Comparison of ENCODE assay signal across 25 cellular contexts in the genomic region with DNA sequence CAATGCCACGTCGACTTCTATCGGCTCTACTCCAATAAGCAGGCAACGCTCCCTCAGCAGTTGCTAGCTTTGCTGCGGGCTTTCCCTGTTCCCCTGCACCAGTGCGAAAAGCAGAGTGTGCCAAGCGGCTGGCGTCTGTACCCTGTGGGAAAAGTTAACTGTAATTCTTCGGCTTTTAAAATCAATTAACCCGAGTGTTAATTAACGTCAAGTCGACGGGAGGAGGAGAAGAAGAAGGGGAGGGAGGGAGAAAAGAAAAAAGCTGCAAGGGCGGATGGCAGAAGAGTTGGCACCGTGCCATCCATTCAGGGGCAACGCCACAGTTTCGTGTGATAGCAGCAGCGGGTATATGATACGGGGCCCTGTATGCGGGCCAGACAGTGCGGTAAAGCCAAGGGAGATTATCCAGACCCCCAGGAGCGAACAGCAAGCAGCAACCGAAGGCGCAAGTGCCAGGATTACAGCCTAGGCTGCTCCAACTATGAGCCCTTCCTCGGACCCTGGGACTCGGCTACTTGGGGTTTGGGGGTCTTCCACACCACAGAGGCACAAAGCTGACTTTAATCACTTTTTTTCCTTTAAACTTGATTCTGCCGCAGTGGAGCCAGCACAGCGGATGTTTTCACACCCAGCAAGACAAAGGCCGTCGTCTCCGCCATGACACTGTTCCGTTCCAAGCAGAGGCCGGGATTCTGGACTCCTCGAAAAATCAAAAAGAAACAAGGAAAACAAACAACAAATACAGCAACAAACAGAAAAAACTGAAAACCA.
DNase-seq lines count a peak whose midpoint lies in the region; ATAC-seq and TF ChIP-seq lines count a peak whose summit lies in the region.
"Had no signal": no experiment of that assay in that cellular context is flagged by ENCODE, and none has a peak within 500 bp of the region (broad histone marks: within the 10 kb centered on the region; RNA-seq: fewer than 3 reads in every experiment).

No MANE protein-coding gene starts in this region.

- H2BK15ac ChIP-seq in mesenchymal stem cell (ENCODE audit: low read depth, poor library complexity, severe bottlenecking), result no peak overlapping the region

- 94% methylated on average over 34 of the region's 34 CpGs for WGBS in mesenchymal stem cell

- H3K9ac ChIP-seq in mesenchymal stem cell (ENCODE audit: low read length), result no peak overlapping the region
- H3K9ac ChIP-seq: KMS-11 had no signal

- no peak overlapping the region for H2BK12ac ChIP-seq in mesenchymal stem cell (ENCODE audit: low read length in 2 of 2)

- H2AK5ac ChIP-seq in mesenchymal stem cell (ENCODE audit: low read length, severe bottlenecking), result no peak overlapping the region

- no peaks in the 10 kb centered on the region for H3K4me1 ChIP-seq in mesenchymal stem cell (ENCODE audit: control insufficient read depth, insufficient read depth, low read depth, low read length)
- H3K4me1 ChIP-seq: lower lobe of right lung, thyroid gland had no signal

- H3K79me1 ChIP-seq in mesenchymal stem cell (replicated peaks; ENCODE audit: low read length, poor library complexity, severe bottlenecking), result no peaks in the 10 kb centered on the region

- H4K8ac ChIP-seq in mesenchymal stem cell (ENCODE audit: low read length), result no peak overlapping the region

- no peak overlapping the region for H2BK5ac ChIP-seq in mesenchymal stem cell (ENCODE audit: low read depth, low read length, poor library complexity, severe bottlenecking)

- peak in 5 of 56 donors; percentile 2 to 20 (median 14) for TF ChIP-seq CTCF in dorsolateral prefrontal cortex (IDR thresholded peaks at IDR 0.05 in 54 of 56, conservative IDR thresholded peaks at IDR 0.05 in 2 of 56; ENCODE audit: low read depth in 1 of 56, partially characterized antibody in 56 of 56)

- H3K14ac ChIP-seq in mesenchymal stem cell (ENCODE audit: low read length in 2 of 2), result no peak overlapping the region

- intact Hi-C loops in dorsolateral prefrontal cortex (cut with DNase I) (loop anchor here (5.0 to 10.0 kb wide), 4 partner anchors 42 to 1287 kb away; no protein-coding TSS in a partner anchor), posterior cingulate gyrus (cut with DNase I) (loop anchor here (10.0 kb wide), 1 partner anchor 181 kb away; no protein-coding TSS in a partner anchor)

- H4K91ac ChIP-seq in mesenchymal stem cell (ENCODE audit: low read length), result no peak overlapping the region

- H3K18ac ChIP-seq in mesenchymal stem cell (ENCODE audit: low read depth in 1 of 2, low read length in 2 of 2), result no peak overlapping the region

- H3K4me3 ChIP-seq in dorsolateral prefrontal cortex (peak overlapping the region; percentile 25 to 76 (median 61)), mesenchymal stem cell (ENCODE audit: insufficient read depth in 1 of 2, low read depth in 1 of 2, low read length in 2 of 2) (no peak overlapping the region)
- H3K4me3 ChIP-seq: lower lobe of right lung, thyroid gland had no signal

- no peak overlapping the region for H3K23ac ChIP-seq in mesenchymal stem cell (ENCODE audit: low read length in 2 of 2)

- no peak overlapping the region for H3K4me2 ChIP-seq in mesenchymal stem cell (ENCODE audit: low read length, poor library complexity, severe bottlenecking)
- H3K4me2 ChIP-seq: KMS-11 had no signal

- H3K36me3 ChIP-seq in mesenchymal stem cell (ENCODE audit: control insufficient read depth in 1 of 2, insufficient read depth in 2 of 2, low read depth in 1 of 2, low read length in 2 of 2), result peaks cover 0 to 4% of the 10 kb centered on the region in 2 experiments
- H3K36me3 ChIP-seq: lower lobe of right lung, neutrophil, thyroid gland had no signal

- ATAC-seq in HG02973 (IDR thresholded peaks at IDR 0.05; ENCODE audit: unreplicated experiment) (no peak), HG02759 (IDR thresholded peaks at IDR 0.05; ENCODE audit: unreplicated experiment) (no peak)
- ATAC-seq: esophagus mucosa; lower lobe of right lung; stimulated activated naive B cell treated with anti-CD40 and anti-IgM and Interleukin-4, amounts not matched to agents 10 μg/mL and 1 μg/mL and 100 μg/mL, for 72 hours had no signal

- H3K27ac ChIP-seq in dorsolateral prefrontal cortex (peak overlapping the region; percentile 70 to 99 (median 98)), mesenchymal stem cell (ENCODE audit: low read length, poor library complexity, severe bottlenecking) (no peak overlapping the region)
- H3K27ac ChIP-seq: KMS-11, lower lobe of right lung, neutrophil, thyroid gland had no signal

- DNase-seq in NCI-H1105 (lab: John Stamatoyannopoulos, UW) (peak; percentile 39), NCI-H345 treated with DMSO at 0.1 percent for 48 hours (lab: John Stamatoyannopoulos, UW; ENCODE audit: unreplicated experiment) (peak; percentile 61), dorsolateral prefrontal cortex (peak; percentile 40 to 73 (median 62)), posterior cingulate gyrus (peak; percentile 47 to 94 (median 65)), mesenchymal stem cell (no peak)
- DNase-seq: activated CD4-positive, alpha-beta memory T cell treated with anti-CD3 and anti-CD28 coated beads, Interleukin-2, amount 10 ng/mL, durations not matched to agents 7 days and 5 days; activated CD4-positive, CD25-positive, alpha-beta regulatory T cell; activated gamma-delta T cell; CD4-positive, alpha-beta memory T cell; DMS79 treated with DMSO at 0.1 percent for 48 hours; effector CD8-positive, alpha-beta T cell; foreskin melanocyte; HCEC 1CT; lower lobe of right lung; NCI-H2081; NCI-H524 treated with DMSO at 0.1 percent for 48 hours; stimulated activated CD4-positive, alpha-beta T cell treated with anti-CD3 and anti-CD28 coated beads, Interleukin-2, amount 100 ng/mL, for 48 hours; stimulated activated naive B cell treated with anti-CD40 and anti-IgM and Interleukin-4, amounts not matched to agents 10 μg/mL and 1 μg/mL and 100 μg/mL, for 72 hours; T1000; thyroid gland had no signal

- H3K9me3 ChIP-seq in mesenchymal stem cell (ENCODE audit: control insufficient read depth, low read length), result peaks cover 54% of the 10 kb centered on the region

- no peak overlapping the region for H3K4ac ChIP-seq in mesenchymal stem cell (ENCODE audit: low read depth in 1 of 2, low read length in 2 of 2)

- no peak overlapping the region for H2AFZ ChIP-seq in mesenchymal stem cell (ENCODE audit: low read depth, low read length)

- H2BK120ac ChIP-seq in mesenchymal stem cell (ENCODE audit: low read depth, low read length), result no peak overlapping the region

- peaks cover 0 to 5% (median 0%) of the 10 kb centered on the region in 45 donors for H3K27me3 ChIP-seq in dorsolateral prefrontal cortex
- H3K27me3 ChIP-seq in mesenchymal stem cell (ENCODE audit: control insufficient read depth in 1 of 2, insufficient read depth in 1 of 2, low read length in 2 of 2), result no peaks in the 10 kb centered on the region
- H3K27me3 ChIP-seq: neutrophil, thyroid gland had no signal

Comparison
In these comparisons a context has a peak if more than half of its experiments do, and no peak if none do; other contexts are left out.
1. H3K4me3 ChIP-seq: peak in dorsolateral prefrontal cortex (59 of 59); none in mesenchymal stem cell (0 of 2).